ENCODE assay signal across 8 cellular contexts in the genomic region with DNA sequence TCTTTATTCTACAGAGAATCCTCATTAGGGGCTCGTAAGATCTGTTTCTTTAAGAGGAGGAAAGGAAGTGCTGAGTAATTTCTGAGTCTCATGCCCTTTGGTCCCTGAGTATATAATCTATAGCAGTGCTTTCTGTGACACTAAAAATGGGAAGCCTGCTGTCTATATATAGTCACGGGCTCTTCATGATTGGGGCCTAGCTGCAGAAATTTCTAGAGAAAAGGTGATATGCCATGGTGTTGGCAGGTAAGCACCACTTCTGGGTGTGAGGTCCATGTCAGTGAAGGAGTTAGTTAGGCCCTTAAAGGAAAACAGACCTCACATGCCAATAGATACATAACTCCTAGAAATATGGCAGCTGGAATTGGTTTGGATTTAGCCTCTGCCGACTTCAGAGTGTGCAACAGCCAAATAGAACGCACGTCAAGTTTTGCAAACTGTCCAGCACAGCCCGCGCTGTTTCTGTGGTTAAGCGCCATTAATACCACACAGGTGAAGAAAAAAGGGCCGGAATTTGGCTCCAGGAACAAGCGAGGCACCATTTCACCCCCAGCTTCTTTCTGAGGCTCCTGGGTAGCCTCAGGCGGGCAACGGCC.
A peak's percentile ranks its signal among the peaks of the same experiment; 100 is the strongest.
DNase-seq lines count a peak whose midpoint lies in the region; TF ChIP-seq lines count a peak whose summit lies in the region.

No MANE protein-coding gene starts in this region.

- H2BK20ac ChIP-seq in H9 (ENCODE audit: low read depth, low read length, poor library complexity, severe bottlenecking): no peak overlapping the region

- peaks cover 13% of the 10 kb centered on the region for H3K23me2 ChIP-seq in H9 (ENCODE audit: insufficient read length, low read depth, low read length, poor library complexity, severe bottlenecking)

- no peak overlapping the region for H3K18ac ChIP-seq in H9 (ENCODE audit: insufficient read length, low read depth, low read length)

- no peak overlapping the region for H2BK5ac ChIP-seq in H9 (ENCODE audit: insufficient read length, low read length)

- H3K4ac ChIP-seq in H9 (ENCODE audit: low read depth, low read length): no peak overlapping the region

- DNase-seq in H9 (no peak), iPS DF 6.9 (ENCODE audit: low read depth, low spot score) (no peak), A172 (ENCODE audit: low spot score) (no peak), NCI-H1048 (lab: John Stamatoyannopoulos, UW) (no peak), Karpas-422 (no peak)
- DNase-seq in activated CD8-positive, alpha-beta memory T cell treated with anti-CD3 and anti-CD28 coated beads, Interleukin-2, amount 50 U/mL, for 48 hours: no peak

- no peak overlapping the region for H4K91ac ChIP-seq in H9 (ENCODE audit: insufficient read length, low read depth, low read length)

- no peak overlapping the region for H3K14ac ChIP-seq in H9 (ENCODE audit: insufficient read depth, low read length)

- peaks cover 10% of the 10 kb centered on the region for H3K27me3 Mint-ChIP-seq in H9 (ENCODE audit: low read depth)

- H3K9me3 ChIP-seq in H9 (ENCODE audit: control insufficient read depth, low read depth, low read length): no peaks in the 10 kb centered on the region
- no peaks in the 10 kb centered on the region for H3K9me3 ChIP-seq in iPS DF 6.9 (ENCODE audit: control insufficient read depth, insufficient read depth, low read length)
- no peaks in the 10 kb centered on the region for H3K9me3 ChIP-seq in stomach smooth muscle (ENCODE audit: control insufficient read depth in 2 of 2, low read length in 2 of 2)
- no peaks in the 10 kb centered on the region for H3K9me3 ChIP-seq in Karpas-422 (ENCODE audit: low read length)

- H3K9me3 Mint-ChIP-seq in H9: no peaks in the 10 kb centered on the region

- H2BK120ac ChIP-seq in H9 (ENCODE audit: low read depth, low read length, poor library complexity, severe bottlenecking): no peak overlapping the region

- no peak overlapping the region for H3K9ac ChIP-seq in H9 (ENCODE audit: extremely low read depth, insufficient read length, low read length)
- peak overlapping the region; percentile 73 to 86 for H3K9ac ChIP-seq in stomach smooth muscle (ENCODE audit: low read length in 2 of 2)
- no peak overlapping the region for H3K9ac ChIP-seq in Karpas-422 (ENCODE audit: low read length)

- H3K79me1 ChIP-seq in H9 (ENCODE audit: insufficient read depth, low read depth, low read length, poor library complexity, severe bottlenecking): no peaks in the 10 kb centered on the region

- no peak overlapping the region for H4K5ac ChIP-seq in H9 (ENCODE audit: insufficient read length, low read depth, low read length)

- H2AFZ ChIP-seq in H9 (ENCODE audit: low read length) (no peak overlapping the region), Karpas-422 (ENCODE audit: low read length) (no peak overlapping the region)

- H3K36me3 Mint-ChIP-seq in H9 (ENCODE audit: insufficient read depth in 1 of 3, low read depth in 3 of 3): peaks cover 0 to 4% (median 0%) of the 10 kb centered on the region in 3 experiments; a peak in 1 of 7 replicates

- WGBS in H9 (ENCODE audit: extremely low coverage, insufficient read length, low lambda C conversion rate): no CpG with 5 or more reads among the region's 12 CpGs
- WGBS in iPS DF 6.9 (ENCODE audit: insufficient coverage, insufficient read length): no CpG with 5 or more reads among the region's 12 CpGs

- H3K79me2 ChIP-seq in H9 (ENCODE audit: insufficient read depth, low read length): peaks cover 3% of the 10 kb centered on the region; the same call in 1 of the 2 replicates
- H3K79me2 ChIP-seq in Karpas-422 (ENCODE audit: low read length): no peaks in the 10 kb centered on the region

- no peak overlapping the region for H4K8ac ChIP-seq in H9 (replicated peaks; ENCODE audit: insufficient read length, low read depth, low read length)

- no peak overlapping the region for H2AK5ac ChIP-seq in H9 (ENCODE audit: insufficient read length, low read length)

- peak overlapping the region; percentile 66 to 80 for H3K4me3 Mint-ChIP-seq in H9

- no peak overlapping the region for H3K23ac ChIP-seq in H9 (ENCODE audit: insufficient read length, low read depth, low read length)

- no peak overlapping the region for H2BK12ac ChIP-seq in H9 (ENCODE audit: insufficient read length, low read depth, low read length)

- H3K4me1 Mint-ChIP-seq in H9: peaks cover 37% of the 10 kb centered on the region in 2 experiments

- peak overlapping the region in 1 of 3 experiments; percentile 89; a peak in 1 of 7 replicates for H3K27ac Mint-ChIP-seq in H9

- H3K27ac ChIP-seq in H9 (ENCODE audit: insufficient read length, low read depth, low read length) (no peak overlapping the region), VCaP (peak overlapping the region; percentile 78), iPS DF 6.9 (ENCODE audit: low read length) (no peak overlapping the region), stomach smooth muscle (ENCODE audit: low read length) (peak overlapping the region; percentile 99), Karpas-422 (ENCODE audit: low read length) (no peak overlapping the region)

- H3K4me1 ChIP-seq in H9 (ENCODE audit: insufficient read depth, low read length) (no peaks in the 10 kb centered on the region), iPS DF 6.9 (ENCODE audit: control insufficient read depth, insufficient read depth, low read length) (no peaks in the 10 kb centered on the region), stomach smooth muscle (ENCODE audit: control insufficient read depth, insufficient read depth, low read length) (peaks cover 50% of the 10 kb centered on the region), Karpas-422 (ENCODE audit: low read length) (no peaks in the 10 kb centered on the region)

- no peak overlapping the region for H3K56ac ChIP-seq in H9 (ENCODE audit: insufficient read length, low read depth, low read length)

- peak overlapping the region; percentile 52; the same call in 1 of the 2 replicates for H3K4me3 ChIP-seq in iPS DF 6.9 (ENCODE audit: low read length)
- H3K4me3 ChIP-seq in stomach smooth muscle (ENCODE audit: low read length in 2 of 2): peak overlapping the region; percentile 23 to 83
- no peak overlapping the region for H3K4me3 ChIP-seq in Karpas-422 (ENCODE audit: low read length)

- H3T11ph ChIP-seq in H9 (ENCODE audit: low read length): no peak overlapping the region

- no peak for TF ChIP-seq CTCF in H9 (conservative IDR thresholded peaks at IDR 0.05)
- TF ChIP-seq CTCF in VCaP (conservative IDR thresholded peaks at IDR 0.05): no peak

- no peak overlapping the region for H2BK15ac ChIP-seq in H9 (ENCODE audit: low read depth, low read length)

- H3K27me3 ChIP-seq in H9 (ENCODE audit: insufficient read depth, low read length): peaks cover 2% of the 10 kb centered on the region; the same call in 1 of the 2 replicates
- H3K27me3 ChIP-seq in iPS DF 6.9 (ENCODE audit: control insufficient read depth, insufficient read depth, low read length): no peaks in the 10 kb centered on the region
- H3K27me3 ChIP-seq in stomach smooth muscle (ENCODE audit: control insufficient read depth in 1 of 2, insufficient read depth in 2 of 2, low read length in 2 of 2): no peaks in the 10 kb centered on the region
- H3K27me3 ChIP-seq in Karpas-422 (ENCODE audit: low read length): no peaks in the 10 kb centered on the region

- H3K4me2 ChIP-seq in H9 (ENCODE audit: insufficient read depth, insufficient read length, low read length) (peak overlapping the region; percentile 50), Karpas-422 (ENCODE audit: low read depth, low read length, poor library complexity, severe bottlenecking) (no peak overlapping the region)

- no peaks in the 10 kb centered on the region for H3K36me3 ChIP-seq in iPS DF 6.9 (ENCODE audit: control insufficient read depth, insufficient read depth, low read length)
- peaks cover 5% of the 10 kb centered on the region in 2 donors for H3K36me3 ChIP-seq in stomach smooth muscle (ENCODE audit: control insufficient read depth in 2 of 2, insufficient read depth in 2 of 2, low read length in 2 of 2)
- H3K36me3 ChIP-seq in Karpas-422 (ENCODE audit: insufficient read depth, low read length): no peaks in the 10 kb centered on the region

- H4K20me1 ChIP-seq in H9 (ENCODE audit: control insufficient read depth, insufficient read depth, insufficient read length): no peaks in the 10 kb centered on the region
- H4K20me1 ChIP-seq in Karpas-422 (ENCODE audit: insufficient read depth, low read depth, low read length): no peaks in the 10 kb centered on the region

- H3K9me2 ChIP-seq in Karpas-422 (replicated peaks; ENCODE audit: insufficient read depth, low read length): no peaks in the 10 kb centered on the region

Comparison
In these comparisons a context has a peak if more than half of its experiments do, and no peak if none do; other contexts are left out.
1. H3K27ac ChIP-seq: peak in VCaP (single experiment) and stomach smooth muscle (single experiment); none in H9 (single experiment), iPS DF 6.9 (single experiment) and Karpas-422 (single experiment).
2. H3K9ac ChIP-seq: peak in stomach smooth muscle (2 of 2); none in H9 (single experiment) and Karpas-422 (single experiment).